26 cellular contexts compared by ENCODE assay signal in genomic region chr12:5051334-5051733, GRCh38. TPM values are rescaled to one million over a fixed set of nuclear protein-coding genes. Genes with fewer than 3 reads are reported as not detected.
DNase-seq lines count a peak whose midpoint lies in the region; ATAC-seq, FAIRE-seq and TF ChIP-seq lines count a peak whose summit lies in the region.
"Had no signal": no experiment of that assay in that cellular context is flagged by ENCODE, and none has a peak within 500 bp of the region (broad histone marks: within the 10 kb centered on the region; RNA-seq: fewer than 3 reads in every experiment).

No MANE protein-coding gene starts in this region.

- intact Hi-C loops in activated B cell treated with CpG ODN at 0.5 μM for 24 hours (cut with micrococcal nuclease) (no loop called here), upper lobe of right lung (cut with DNase I) (no loop called here)

- no peak overlapping the region for H3K4me3 ChIP-seq in upper lobe of right lung
- H3K4me3 ChIP-seq: Peyer's patch, SJSA1 had no signal

- H3K27me3 ChIP-seq in upper lobe of right lung = peaks cover 13% of the 10 kb centered on the region
- H3K27me3 ChIP-seq: Peyer's patch had no signal

- H3K9me3 Mint-ChIP-seq in activated B cell treated with CpG ODN at 0.5 μM for 24 hours = no peaks in the 10 kb centered on the region

- no peaks in the 10 kb centered on the region for H3K36me3 Mint-ChIP-seq in activated B cell treated with CpG ODN at 0.5 μM for 24 hours (ENCODE audit: low read depth)
- H3K36me3 Mint-ChIP-seq: CD4-positive, CD25-positive, alpha-beta regulatory T cell had no signal

- no peak overlapping the region for H3K27ac ChIP-seq in upper lobe of right lung
- H3K27ac ChIP-seq: SJSA1 had no signal

- no peaks in the 10 kb centered on the region for H3K36me3 ChIP-seq in upper lobe of right lung
- H3K36me3 ChIP-seq: Peyer's patch, SJSA1 had no signal

- peaks cover 68% of the 10 kb centered on the region for H3K4me1 Mint-ChIP-seq in activated B cell treated with CpG ODN at 0.5 μM for 24 hours
- H3K4me1 Mint-ChIP-seq: CD4-positive, CD25-positive, alpha-beta regulatory T cell had no signal

- H3K4me3 Mint-ChIP-seq in activated B cell treated with CpG ODN at 0.5 μM for 24 hours = peak overlapping the region; percentile 3
- H3K4me3 Mint-ChIP-seq: CD4-positive, CD25-positive, alpha-beta regulatory T cell had no signal

- no peaks in the 10 kb centered on the region for H3K9me3 ChIP-seq in upper lobe of right lung
- H3K9me3 ChIP-seq: Peyer's patch, SJSA1 had no signal

- TF ChIP-seq CTCF in activated B cell treated with CpG ODN at 0.5 μM for 24 hours (IDR thresholded peaks at IDR 0.05) = no peak
- TF ChIP-seq CTCF in upper lobe of right lung (IDR thresholded peaks at IDR 0.05) = no peak

- no peaks in the 10 kb centered on the region for H3K4me1 ChIP-seq in upper lobe of right lung
- H3K4me1 ChIP-seq: Peyer's patch, SJSA1 had no signal

- CTCF ChIA-PET in activated B cell treated with CpG ODN at 0.5 μM for 24 hours (lab: Charles Lee) = no interaction called here

- peak; percentile 56 for DNase-seq in NOMO-1 treated with DMSO at 0.1 percent for 48 hours (lab: John Stamatoyannopoulos, UW; ENCODE audit: unreplicated experiment)
- no peak for DNase-seq in NOMO-1 treated with dmso at 0.1 percent for 144 hours (lab: John Stamatoyannopoulos, UW; ENCODE audit: unreplicated experiment)
- peak; percentile 76 for DNase-seq in MV-4-11 (lab: John Stamatoyannopoulos, UW)
- DNase-seq in activated B cell treated with CpG ODN at 0.5 μM for 24 hours = no peak
- DNase-seq in urothelium cell line (ENCODE audit: low spot score) = no peak
- DNase-seq in cerebellum (ENCODE audit: low spot score) = no peak
- no peak for DNase-seq in 8988T
- no peak for DNase-seq in upper lobe of right lung
- DNase-seq: AML-193; CD4-positive, CD25-positive, alpha-beta regulatory T cell; COR-L47; DMS 273 treated with DMSO at 0.1 percent for 48 hours; DMS79 treated with DMSO at 0.1 percent for 48 hours; KG1; NCI-H1417; NCI-H1694 treated with DMSO at 0.1 percent for 48 hours; NCI-H2081 treated with DMSO at 0.1 percent for 48 hours; NCI-H2171 treated with DMSO at 0.1 percent for 48 hours; NCI-H524 treated with DMSO at 0.1 percent for 48 hours; T-helper 1 cell had no signal

- peak; percentile 25 for ATAC-seq in activated B cell treated with CpG ODN at 0.5 μM for 24 hours (ENCODE audit: low read depth)
- no peak for ATAC-seq in upper lobe of right lung

- POLR2A ChIA-PET in activated B cell treated with CpG ODN at 0.5 μM for 24 hours (lab: Charles Lee) = no interaction called here

- H3K27ac Mint-ChIP-seq in activated B cell treated with CpG ODN at 0.5 μM for 24 hours = peak overlapping the region; percentile 46

- peaks cover 2% of the 10 kb centered on the region for H3K27me3 Mint-ChIP-seq in activated B cell treated with CpG ODN at 0.5 μM for 24 hours

- peak; percentile 72 for FAIRE-seq in urothelium cell line (lab: Jason Lieb, UNC)
- FAIRE-seq: H54 had no signal

RNA-seq across cellular contexts. Expression of gene KCNA5, which starts 7.7 kb away (rescaled TPM):
- 0.42 and 0.81 TPM in 2 replicates for total RNA-seq in activated B cell treated with CpG ODN at 0.5 μM for 24 hours
- total RNA-seq in cerebellum = 2.9 TPM
- 1.8 TPM for total RNA-seq in upper lobe of right lung
- total RNA-seq: A172; CD4-positive, CD25-positive, alpha-beta regulatory T cell; G401; HT1080; SJSA1 had no signal

Comparison
In these comparisons a context has a peak if more than half of its experiments do, and no peak if none do; other contexts are left out.
1. DNase-seq: peak in NOMO-1 treated with DMSO at 0.1 percent for 48 hours (single experiment) and MV-4-11 (single experiment); none in NOMO-1 treated with dmso at 0.1 percent for 144 hours (single experiment), activated B cell treated with CpG ODN at 0.5 μM for 24 hours (single experiment), urothelium cell line (single experiment), cerebellum (single experiment), 8988T (single experiment) and upper lobe of right lung (single experiment).